ENCODE assay signal across 26 cellular contexts in the genomic region with DNA sequence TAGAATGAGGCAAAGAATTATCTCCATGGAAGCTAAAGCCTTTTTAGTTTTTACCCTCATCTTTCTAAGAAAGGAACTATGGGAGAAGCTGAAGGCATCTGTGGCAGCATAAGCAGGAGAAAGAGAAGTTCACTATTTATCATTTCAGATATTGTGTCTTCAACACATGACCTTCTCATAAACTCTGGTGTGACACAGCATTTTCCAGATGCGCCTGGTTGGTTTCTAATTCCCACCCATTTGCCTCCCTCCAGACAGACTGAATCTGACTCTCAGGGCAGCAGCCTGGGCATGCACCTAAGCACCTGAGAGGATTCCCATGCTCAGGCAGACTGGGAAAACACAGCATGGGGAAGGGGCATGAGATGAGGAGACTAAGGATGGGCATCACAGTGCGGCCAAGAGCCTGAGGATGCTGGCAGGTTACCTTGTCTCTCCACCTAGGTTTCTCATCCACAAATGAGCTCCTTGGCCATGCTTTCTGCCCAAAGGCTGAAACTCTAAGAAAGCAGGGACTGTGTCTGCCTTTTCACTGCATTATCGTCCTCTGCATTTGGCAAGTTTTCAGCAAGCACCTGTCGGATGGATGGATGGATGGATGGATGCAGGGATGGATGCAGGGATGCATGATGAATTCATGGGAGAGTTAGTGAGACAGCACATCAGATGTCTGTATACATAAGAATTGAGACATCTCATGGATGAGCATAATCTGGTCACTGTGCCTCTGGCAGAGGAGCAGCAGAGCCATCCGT. TPM values are rescaled to one million over a fixed set of nuclear protein-coding genes. Genes with fewer than 3 reads are reported as not detected.
"Had no signal": no experiment of that assay in that cellular context is flagged by ENCODE, and none has a peak within 500 bp of the region (broad histone marks: within the 10 kb centered on the region; RNA-seq: fewer than 3 reads in every experiment).

No MANE protein-coding gene starts in this region.

- H3K27ac Mint-ChIP-seq: activated naive CD8-positive, alpha-beta T cell treated with anti-CD3 and anti-CD28 coated beads for 36 hours; activated T-helper 2 cell treated with anti-CD3 and anti-CD28 coated beads, Interferon-gamma antibody, Interleukin-2, Interleukin-4, amounts not matched to agents 10 μg/mL and 5 μg/mL and 100 μg/mL, durations not matched to agents 14 hours and 24 hours and 36 hours; memory B cell; neural progenitor cell; stimulated activated effector memory CD8-positive, alpha-beta T cell treated with anti-CD3 and anti-CD28 coated beads, Interleukin-12 subunit alpha, Interleukin-12 subunit beta, amount 100 ng/mL, for 72 hours; stimulated activated naive CD8-positive, alpha-beta T cell treated with anti-CD3 and anti-CD28 coated beads, Interleukin-15, amount 100 ng/mL, for 72 hours; T-helper 17 cell; WTC11 had no signal

- H3K36me3 ChIP-seq: gastrocnemius medialis, neural progenitor cell, tibial nerve, uterus had no signal

- H3K4me3 ChIP-seq: gastrocnemius medialis, mucosa of descending colon, neural progenitor cell, tibial nerve, uterus had no signal

- H3K27me3 ChIP-seq: gastrocnemius medialis, neural progenitor cell, tibial nerve, uterus had no signal

- DNase-seq: activated CD4-positive, alpha-beta T cell treated with anti-CD3 and anti-CD28 coated beads, Interleukin-2, amount 50 U/mL, for 4 hours; activated CD8-positive, alpha-beta memory T cell treated with anti-CD3 and anti-CD28 coated beads for 24 hours; activated CD8-positive, alpha-beta memory T cell treated with anti-CD3 and anti-CD28 coated beads, Interleukin-2, amount 50 U/mL, for 4 hours; activated naive CD4-positive, alpha-beta T cell; activated naive CD8-positive, alpha-beta T cell treated with anti-CD3 and anti-CD28 coated beads for 36 hours; activated T-cell treated with anti-CD3 and anti-CD28 coated beads, Interleukin-2, amount 50 U/mL, for 4 hours; central memory CD4-positive, alpha-beta T cell; dermis blood vessel endothelial cell; effector memory CD4-positive, alpha-beta T cell; gastrocnemius medialis; head of caudate nucleus; left cardiac atrium; mucosa of descending colon; posterior cingulate gyrus; small intestine; stimulated activated CD4-positive, alpha-beta T cell treated with anti-CD3 and anti-CD28 coated beads, Interleukin-2, amount 100 ng/mL, for 24 hours; stimulated activated naive CD8-positive, alpha-beta T cell treated with anti-CD3 and anti-CD28 coated beads, Interleukin-15, amount 100 ng/mL, for 72 hours; T-helper 17 cell; uterus had no signal

- H3K9ac ChIP-seq: neural progenitor cell had no signal

- H3K9me3 Mint-ChIP-seq: activated naive CD8-positive, alpha-beta T cell treated with anti-CD3 and anti-CD28 coated beads for 36 hours; activated T-cell treated with anti-CD3 and anti-CD28 coated beads, Interleukin-2, amount 50 U/mL, for 4 hours; activated T-helper 2 cell treated with anti-CD3 and anti-CD28 coated beads, Interferon-gamma antibody, Interleukin-2, Interleukin-4, amounts not matched to agents 10 μg/mL and 5 μg/mL and 100 μg/mL, durations not matched to agents 14 hours and 24 hours and 36 hours; memory B cell; neural progenitor cell; stimulated activated effector memory CD8-positive, alpha-beta T cell treated with anti-CD3 and anti-CD28 coated beads, Interleukin-12 subunit alpha, Interleukin-12 subunit beta, amount 100 ng/mL, for 72 hours; stimulated activated naive CD8-positive, alpha-beta T cell treated with anti-CD3 and anti-CD28 coated beads, Interleukin-15, amount 100 ng/mL, for 72 hours had no signal

- H3K27ac ChIP-seq: gastrocnemius medialis, neural progenitor cell, tibial nerve, uterus had no signal

- H3K36me3 Mint-ChIP-seq: activated naive CD8-positive, alpha-beta T cell treated with anti-CD3 and anti-CD28 coated beads for 36 hours; memory B cell; neural progenitor cell; stimulated activated effector memory CD8-positive, alpha-beta T cell treated with anti-CD3 and anti-CD28 coated beads, Interleukin-12 subunit alpha, Interleukin-12 subunit beta, amount 100 ng/mL, for 72 hours; WTC11 had no signal

- H3K4me1 ChIP-seq: gastrocnemius medialis, tibial nerve, uterus had no signal

- H3K4me1 Mint-ChIP-seq: activated naive CD8-positive, alpha-beta T cell treated with anti-CD3 and anti-CD28 coated beads for 36 hours; memory B cell; neural progenitor cell; stimulated activated effector memory CD8-positive, alpha-beta T cell treated with anti-CD3 and anti-CD28 coated beads, Interleukin-12 subunit alpha, Interleukin-12 subunit beta, amount 100 ng/mL, for 72 hours; stimulated activated naive CD8-positive, alpha-beta T cell treated with anti-CD3 and anti-CD28 coated beads, Interleukin-15, amount 100 ng/mL, for 72 hours; WTC11 had no signal

- H3K4me2 ChIP-seq: neural progenitor cell had no signal

- H3K9me3 ChIP-seq: gastrocnemius medialis, mucosa of descending colon, tibial nerve, uterus had no signal

- ATAC-seq: activated T-cell treated with anti-CD3 and anti-CD28 coated beads, Interleukin-2, amount 50 U/mL, for 4 hours; gastrocnemius medialis; mucosa of descending colon; sciatic nerve; stimulated activated effector memory CD8-positive, alpha-beta T cell treated with anti-CD3 and anti-CD28 coated beads, Interleukin-12 subunit alpha, Interleukin-12 subunit beta, amount 100 ng/mL, for 72 hours; stimulated activated naive CD8-positive, alpha-beta T cell treated with anti-CD3 and anti-CD28 coated beads, Interleukin-15, amount 100 ng/mL, for 72 hours; T-helper 17 cell had no signal

- H3K4me3 Mint-ChIP-seq: activated naive CD8-positive, alpha-beta T cell treated with anti-CD3 and anti-CD28 coated beads for 36 hours; activated T-cell treated with anti-CD3 and anti-CD28 coated beads, Interleukin-2, amount 50 U/mL, for 4 hours; memory B cell; neural progenitor cell; stimulated activated effector memory CD8-positive, alpha-beta T cell treated with anti-CD3 and anti-CD28 coated beads, Interleukin-12 subunit alpha, Interleukin-12 subunit beta, amount 100 ng/mL, for 72 hours; stimulated activated naive CD8-positive, alpha-beta T cell treated with anti-CD3 and anti-CD28 coated beads, Interleukin-15, amount 100 ng/mL, for 72 hours; T-helper 17 cell; WTC11 had no signal

RNA-seq across cellular contexts. Expression of a gene that starts 28.8 kb away (rescaled TPM):
- total RNA-seq: activated naive CD8-positive, alpha-beta T cell treated with anti-CD3 and anti-CD28 coated beads for 36 hours; activated T-cell treated with anti-CD3 and anti-CD28 coated beads, Interleukin-2, amount 50 U/mL, for 4 hours; activated T-helper 2 cell treated with anti-CD3 and anti-CD28 coated beads, Interferon-gamma antibody, Interleukin-2, Interleukin-4, amounts not matched to agents 10 μg/mL and 5 μg/mL and 100 μg/mL, durations not matched to agents 14 hours and 24 hours and 36 hours had no signal
